21 cellular contexts compared by ENCODE assay signal in genomic region chr20:58102252-58102651, GRCh38.
DNase-seq lines count a peak whose midpoint lies in the region; ATAC-seq, FAIRE-seq and TF ChIP-seq lines count a peak whose summit lies in the region.
"Had no signal": no experiment of that assay in that cellular context is flagged by ENCODE, and none has a peak within 500 bp of the region (broad histone marks: within the 10 kb centered on the region; RNA-seq: fewer than 3 reads in every experiment).

No MANE protein-coding gene starts in this region.

- H2AFZ ChIP-seq in astrocyte (ENCODE audit: low read depth, low read length), result no peak overlapping the region

- H3K27ac ChIP-seq in astrocyte (ENCODE audit: low read depth, low read length), result peak overlapping the region; percentile 39
- H3K27ac ChIP-seq: breast epithelium, esophagus squamous epithelium, vagina had no signal

- H3K79me2 ChIP-seq in astrocyte (ENCODE audit: insufficient read depth, low read length), result no peaks in the 10 kb centered on the region

- H3K4me1 ChIP-seq in astrocyte (ENCODE audit: insufficient read depth, low read length), result peaks cover 17% of the 10 kb centered on the region
- H3K4me1 ChIP-seq: breast epithelium, esophagus squamous epithelium had no signal

- peaks cover 9% of the 10 kb centered on the region for H3K9me3 Mint-ChIP-seq in astrocyte (ENCODE audit: unreplicated experiment)
- no peaks in the 10 kb centered on the region for H3K9me3 Mint-ChIP-seq in natural killer cell treated with Interleukin-12 subunit alpha and Interleukin-12 subunit beta and Interleukin-15 and Interleukin-18, amount 100 ng/mL, for 72 hours
- H3K9me3 Mint-ChIP-seq: activated CD4-positive, alpha-beta T cell treated with anti-CD3 and anti-CD28 coated beads, Interleukin-2, amount 10 ng/mL, durations not matched to agents 7 days and 5 days; activated naive CD4-positive, alpha-beta T cell treated with anti-CD3 and anti-CD28 coated beads, Interleukin-2, amount 50 U/mL, for 24 hours had no signal

- H3K4me3 ChIP-seq in astrocyte (ENCODE audit: insufficient read depth, low read depth, low read length), result no peak overlapping the region
- H3K4me3 ChIP-seq: breast epithelium, esophagus squamous epithelium, vagina had no signal

- H3K9me3 ChIP-seq in astrocyte (ENCODE audit: insufficient read depth, low read depth, low read length), result peaks cover 3% of the 10 kb centered on the region
- H3K9me3 ChIP-seq: breast epithelium, esophagus squamous epithelium, vagina had no signal

- H3K36me3 ChIP-seq in astrocyte (ENCODE audit: insufficient read depth, low read length), result no peaks in the 10 kb centered on the region
- H3K36me3 ChIP-seq: breast epithelium, esophagus squamous epithelium, vagina had no signal

- H3K4me1 Mint-ChIP-seq in astrocyte (ENCODE audit: low read depth, unreplicated experiment), result peaks cover 8% of the 10 kb centered on the region
- H3K4me1 Mint-ChIP-seq in natural killer cell treated with Interleukin-12 subunit alpha and Interleukin-12 subunit beta and Interleukin-15 and Interleukin-18, amount 100 ng/mL, for 72 hours (ENCODE audit: low read depth in 2 of 2), result no peaks in the 10 kb centered on the region
- H3K4me1 Mint-ChIP-seq: activated CD4-positive, alpha-beta T cell treated with anti-CD3 and anti-CD28 coated beads, Interleukin-2, amount 10 ng/mL, durations not matched to agents 7 days and 5 days; activated naive CD4-positive, alpha-beta T cell treated with anti-CD3 and anti-CD28 coated beads, Interleukin-2, amount 50 U/mL, for 24 hours; mesothelial cell of epicardium had no signal

- no peak for ATAC-seq in HG03280 (IDR thresholded peaks at IDR 0.05; ENCODE audit: unreplicated experiment)
- ATAC-seq in natural killer cell treated with Interleukin-12 subunit alpha and Interleukin-12 subunit beta and Interleukin-15 and Interleukin-18, amount 100 ng/mL, for 72 hours, result no peak
- ATAC-seq: Panc1 had no signal

- H3K36me3 Mint-ChIP-seq in astrocyte (ENCODE audit: low read depth, unreplicated experiment), result no peaks in the 10 kb centered on the region
- no peaks in the 10 kb centered on the region for H3K36me3 Mint-ChIP-seq in natural killer cell treated with Interleukin-12 subunit alpha and Interleukin-12 subunit beta and Interleukin-15 and Interleukin-18, amount 100 ng/mL, for 72 hours
- H3K36me3 Mint-ChIP-seq: activated naive CD4-positive, alpha-beta T cell treated with anti-CD3 and anti-CD28 coated beads, Interleukin-2, amount 50 U/mL, for 24 hours; mesothelial cell of epicardium had no signal

- H4K20me1 ChIP-seq in astrocyte (ENCODE audit: insufficient read depth, low read length), result no peaks in the 10 kb centered on the region

- peak; percentile 90 for DNase-seq in AG20443 (ENCODE audit: low spot score)
- DNase-seq in LoVo (ENCODE audit: low spot score), result peak; percentile 6
- DNase-seq in astrocyte (ENCODE audit: low read depth), result peak; percentile 75
- DNase-seq in foreskin melanocyte, result peak; percentile 73
- DNase-seq in head of caudate nucleus, result no peak
- no peak for DNase-seq in natural killer cell treated with Interleukin-12 subunit alpha and Interleukin-12 subunit beta and Interleukin-15 and Interleukin-18, amount 100 ng/mL, for 72 hours (ENCODE audit: low spot score)
- DNase-seq in NK-92 treated with Interleukin-12 subunit alpha and Interleukin-12 subunit beta, amount 100 ng/mL, for 24 hours (lab: John Stamatoyannopoulos, UW), result no peak
- DNase-seq: activated CD4-positive, alpha-beta T cell treated with anti-CD3 and anti-CD28 coated beads, Interleukin-2, amount 10 ng/mL, durations not matched to agents 7 days and 5 days; esophagus squamous epithelium; GF-D8; GOT3; NCI-H1092; NCI-H2081 treated with DMSO at 0.1 percent for 48 hours; retina; SW 1271 had no signal

- peak overlapping the region; percentile 33 for H3K4me2 ChIP-seq in astrocyte (ENCODE audit: low read length)

- no peak overlapping the region for H3K4me3 Mint-ChIP-seq in astrocyte (ENCODE audit: unreplicated experiment)
- H3K4me3 Mint-ChIP-seq in natural killer cell treated with Interleukin-12 subunit alpha and Interleukin-12 subunit beta and Interleukin-15 and Interleukin-18, amount 100 ng/mL, for 72 hours, result no peak overlapping the region
- H3K4me3 Mint-ChIP-seq: activated CD4-positive, alpha-beta T cell treated with anti-CD3 and anti-CD28 coated beads, Interleukin-2, amount 10 ng/mL, durations not matched to agents 7 days and 5 days; activated naive CD4-positive, alpha-beta T cell treated with anti-CD3 and anti-CD28 coated beads, Interleukin-2, amount 50 U/mL, for 24 hours; mesothelial cell of epicardium had no signal

- H3K9ac ChIP-seq in astrocyte (ENCODE audit: low read length), result no peak overlapping the region

- no peaks in the 10 kb centered on the region for H3K27me3 ChIP-seq in astrocyte (ENCODE audit: insufficient read depth, low read length)
- H3K27me3 ChIP-seq: breast epithelium, vagina had no signal

- TF ChIP-seq CTCF in astrocyte (IDR thresholded peaks at IDR 0.05; ENCODE audit: insufficient read depth, low read depth, low read length), result no peak

- peak overlapping the region; percentile 82 for H3K27ac Mint-ChIP-seq in astrocyte (ENCODE audit: unreplicated experiment)
- no peak overlapping the region for H3K27ac Mint-ChIP-seq in natural killer cell treated with Interleukin-12 subunit alpha and Interleukin-12 subunit beta and Interleukin-15 and Interleukin-18, amount 100 ng/mL, for 72 hours
- H3K27ac Mint-ChIP-seq: activated CD4-positive, alpha-beta T cell treated with anti-CD3 and anti-CD28 coated beads, Interleukin-2, amount 10 ng/mL, durations not matched to agents 7 days and 5 days; activated naive CD4-positive, alpha-beta T cell treated with anti-CD3 and anti-CD28 coated beads, Interleukin-2, amount 50 U/mL, for 24 hours; mesothelial cell of epicardium had no signal

- intact Hi-C loops in head of caudate nucleus (cut with DNase I), result no loop called here

- peaks cover 43% of the 10 kb centered on the region for H3K27me3 Mint-ChIP-seq in astrocyte (ENCODE audit: low read depth, unreplicated experiment)
- peaks cover under 1 to 15% of the 10 kb centered on the region in 2 donors for H3K27me3 Mint-ChIP-seq in natural killer cell treated with Interleukin-12 subunit alpha and Interleukin-12 subunit beta and Interleukin-15 and Interleukin-18, amount 100 ng/mL, for 72 hours
- H3K27me3 Mint-ChIP-seq: activated CD4-positive, alpha-beta T cell treated with anti-CD3 and anti-CD28 coated beads, Interleukin-2, amount 10 ng/mL, durations not matched to agents 7 days and 5 days had no signal

- no peak for FAIRE-seq in astrocyte (lab: Jason Lieb, UNC)

Comparison
In these comparisons a context has a peak if more than half of its experiments do, and no peak if none do; other contexts are left out.
1. DNase-seq: peak in AG20443 (single experiment), LoVo (single experiment), astrocyte (single experiment) and foreskin melanocyte (single experiment); none in head of caudate nucleus (0 of 42), natural killer cell treated with Interleukin-12 subunit alpha and Interleukin-12 subunit beta and Interleukin-15 and Interleukin-18, amount 100 ng/mL, for 72 hours (single experiment) and NK-92 treated with Interleukin-12 subunit alpha and Interleukin-12 subunit beta, amount 100 ng/mL, for 24 hours (single experiment).